In genomic region chr4:27084685-27085356, GRCh38 we compare ENCODE assay signal across 8 cellular contexts.
DNase-seq lines count a peak whose midpoint lies in the region; ATAC-seq and TF ChIP-seq lines count a peak whose summit lies in the region.

No MANE protein-coding gene starts in this region.

- peaks cover 9% of the 10 kb centered on the region for H3K4me1 Mint-ChIP-seq in activated T-cell treated with anti-CD3 and anti-CD28 coated beads, Interleukin-2, amount 50 U/mL, for 24 hours (ENCODE audit: low read depth)
- peaks cover 3% of the 10 kb centered on the region for H3K4me1 Mint-ChIP-seq in T-helper 2 cell treated with Interferon-gamma antibody and Interleukin-4, amounts not matched to agents 5 μg/mL and 100 μg/mL, for 36 hours (ENCODE audit: low read depth)
- H3K4me1 Mint-ChIP-seq in stimulated activated memory B cell treated with anti-CD40 and anti-IgM and Interleukin-4, amounts not matched to agents 10 μg/mL and 1 μg/mL and 100 μg/mL, for 72 hours = peaks cover 6% of the 10 kb centered on the region

- H3K9me3 ChIP-seq in HCT116 (ENCODE audit: control insufficient read depth in 1 of 2, insufficient read depth in 1 of 2, low read depth in 1 of 2, low read length in 2 of 2) (no peaks in the 10 kb centered on the region), psoas muscle (no peaks in the 10 kb centered on the region)

- no peaks in the 10 kb centered on the region for H4K20me1 ChIP-seq in HCT116 (ENCODE audit: insufficient read depth)

- RAD21 ChIA-PET in HCT116 (lab: Charles Lee; ENCODE audit: low non-redundant PET in 1 of 2, low total read pairs in 2 of 2, uncharacterized antibody in 2 of 2, unreplicated experiment in 2 of 2) = no interaction called here

- H3K27me3 ChIP-seq in HCT116 (ENCODE audit: insufficient read depth, low read length) (peaks cover 35% of the 10 kb centered on the region; the same call in 1 of the 2 replicates), psoas muscle (ENCODE audit: insufficient read depth in 3 of 3, low read length in 2 of 3) (peaks cover 5 to 58% (median 7%) of the 10 kb centered on the region in 3 donors)

- ATAC-seq in HCT116 (peak; percentile 80), left cardiac atrium (peak in 1 of 2 donors; percentile 56), psoas muscle (no peak), HG03108 (IDR thresholded peaks at IDR 0.05; ENCODE audit: unreplicated experiment) (no peak)
- no peak for ATAC-seq in stimulated activated memory B cell treated with anti-CD40 and anti-IgM and Interleukin-4, amounts not matched to agents 10 μg/mL and 1 μg/mL and 100 μg/mL, for 72 hours

- H3K9me2 ChIP-seq in HCT116 (ENCODE audit: insufficient read depth) = no peaks in the 10 kb centered on the region

- peak overlapping the region; percentile 23 for H3K4me3 Mint-ChIP-seq in activated T-cell treated with anti-CD3 and anti-CD28 coated beads, Interleukin-2, amount 50 U/mL, for 24 hours
- H3K4me3 Mint-ChIP-seq in T-helper 2 cell treated with Interferon-gamma antibody and Interleukin-4, amounts not matched to agents 5 μg/mL and 100 μg/mL, for 36 hours = no peak overlapping the region
- no peak overlapping the region for H3K4me3 Mint-ChIP-seq in stimulated activated memory B cell treated with anti-CD40 and anti-IgM and Interleukin-4, amounts not matched to agents 10 μg/mL and 1 μg/mL and 100 μg/mL, for 72 hours

- peaks cover 0 to 7% of the 10 kb centered on the region in 2 experiments; a peak in 2 of 4 replicates for H3K4me1 ChIP-seq in HCT116 (ENCODE audit: control insufficient read depth in 1 of 2, insufficient read depth in 2 of 2, low read length in 2 of 2)
- no peaks in the 10 kb centered on the region for H3K4me1 ChIP-seq in psoas muscle

- 1 to 8% (median 1%) methylated on average over 33 of the region's 33 CpGs for WGBS in psoas muscle, 3 donors

- peak overlapping the region; percentile 78 for H2AFZ ChIP-seq in HCT116 (ENCODE audit: low read depth, low read length, poor library complexity, severe bottlenecking)

- no TSS peak for BruUV-seq in HCT116 (replicated peaks; lab: Mats Ljungman, UMichigan)

- TF ChIP-seq POLR2A in HCT116 (IDR thresholded peaks at IDR 0.05; ENCODE audit: borderline replicate concordance, extremely low read depth, insufficient read depth, insufficient read length) = no peak

- DNase-seq in AG08395 (ENCODE audit: low spot score) (peak; percentile 13), HCT116 (ENCODE audit: low read depth, low spot score) (no peak), left cardiac atrium (peak; percentile 28), psoas muscle (peak in 1 of 2 donors; percentile 27)
- DNase-seq in activated T-cell treated with anti-CD3 and anti-CD28 coated beads, Interleukin-2, amount 50 U/mL, for 24 hours = peak; percentile 38
- DNase-seq in T-helper 2 cell treated with Interferon-gamma antibody and Interleukin-4, amounts not matched to agents 5 μg/mL and 100 μg/mL, for 36 hours (ENCODE audit: low spot score) = no peak

- H3K4me2 ChIP-seq in HCT116 (ENCODE audit: low read length) = peak overlapping the region; percentile 60

- CTCF ChIA-PET in HCT116 (lab: Charles Lee) = no interaction called here

- intact Hi-C loops in HCT116 (cut with micrococcal nuclease) (no loop called here), left cardiac atrium (cut with DNase I) (no loop called here), psoas muscle (cut with DNase I) (no loop called here)

- no peaks in the 10 kb centered on the region for H3K79me2 ChIP-seq in HCT116 (ENCODE audit: insufficient read depth, low read length)

- POLR2A ChIA-PET in HCT116 (lab: Charles Lee) = no interaction called here

- peak; percentile 52; the same call in 1 of the 2 replicates for TF ChIP-seq RAD21 in HCT116 (IDR thresholded peaks at IDR 0.05; ENCODE audit: low read depth)

- no peaks in the 10 kb centered on the region for H3K36me3 ChIP-seq in HCT116 (ENCODE audit: control insufficient read depth in 1 of 2, insufficient read depth in 2 of 2, low read length in 2 of 2)
- H3K36me3 ChIP-seq in psoas muscle (ENCODE audit: insufficient read depth in 1 of 2, low read depth in 1 of 2) = no peaks in the 10 kb centered on the region

- H3K9me3 Mint-ChIP-seq in activated T-cell treated with anti-CD3 and anti-CD28 coated beads, Interleukin-2, amount 50 U/mL, for 24 hours = no peaks in the 10 kb centered on the region
- H3K9me3 Mint-ChIP-seq in T-helper 2 cell treated with Interferon-gamma antibody and Interleukin-4, amounts not matched to agents 5 μg/mL and 100 μg/mL, for 36 hours = no peaks in the 10 kb centered on the region
- H3K9me3 Mint-ChIP-seq in stimulated activated memory B cell treated with anti-CD40 and anti-IgM and Interleukin-4, amounts not matched to agents 10 μg/mL and 1 μg/mL and 100 μg/mL, for 72 hours = peaks cover 3% of the 10 kb centered on the region

- no peak overlapping the region for H3K27ac Mint-ChIP-seq in activated T-cell treated with anti-CD3 and anti-CD28 coated beads, Interleukin-2, amount 50 U/mL, for 24 hours
- H3K27ac Mint-ChIP-seq in T-helper 2 cell treated with Interferon-gamma antibody and Interleukin-4, amounts not matched to agents 5 μg/mL and 100 μg/mL, for 36 hours = no peak overlapping the region
- no peak overlapping the region for H3K27ac Mint-ChIP-seq in stimulated activated memory B cell treated with anti-CD40 and anti-IgM and Interleukin-4, amounts not matched to agents 10 μg/mL and 1 μg/mL and 100 μg/mL, for 72 hours

- peaks cover 70% of the 10 kb centered on the region for H3K27me3 Mint-ChIP-seq in activated T-cell treated with anti-CD3 and anti-CD28 coated beads, Interleukin-2, amount 50 U/mL, for 24 hours
- peaks cover 37% of the 10 kb centered on the region for H3K27me3 Mint-ChIP-seq in T-helper 2 cell treated with Interferon-gamma antibody and Interleukin-4, amounts not matched to agents 5 μg/mL and 100 μg/mL, for 36 hours (ENCODE audit: low read depth)
- peaks cover 80% of the 10 kb centered on the region for H3K27me3 Mint-ChIP-seq in stimulated activated memory B cell treated with anti-CD40 and anti-IgM and Interleukin-4, amounts not matched to agents 10 μg/mL and 1 μg/mL and 100 μg/mL, for 72 hours

- no peaks in the 10 kb centered on the region for H3K36me3 Mint-ChIP-seq in activated T-cell treated with anti-CD3 and anti-CD28 coated beads, Interleukin-2, amount 50 U/mL, for 24 hours (ENCODE audit: low read depth)
- no peaks in the 10 kb centered on the region for H3K36me3 Mint-ChIP-seq in T-helper 2 cell treated with Interferon-gamma antibody and Interleukin-4, amounts not matched to agents 5 μg/mL and 100 μg/mL, for 36 hours (ENCODE audit: low read depth)
- H3K36me3 Mint-ChIP-seq in stimulated activated memory B cell treated with anti-CD40 and anti-IgM and Interleukin-4, amounts not matched to agents 10 μg/mL and 1 μg/mL and 100 μg/mL, for 72 hours = no peaks in the 10 kb centered on the region

- H3K9ac ChIP-seq in HCT116 (ENCODE audit: low read length) = no peak overlapping the region

- H3K27ac ChIP-seq in HCT116 (ENCODE audit: low read depth, low read length) (no peak overlapping the region), psoas muscle (no peak overlapping the region)

- TF ChIP-seq CTCF in HCT116 (IDR thresholded peaks at IDR 0.05 in 2 of 3, conservative IDR thresholded peaks at IDR 0.05 in 1 of 3; ENCODE audit: borderline replicate concordance in 1 of 3, insufficient read depth in 1 of 3, low read depth in 2 of 3, low read length in 2 of 3) (peak; percentile 4 to 15 (median 5); a peak in 1 of 6 replicates), psoas muscle (IDR thresholded peaks at IDR 0.05) (no peak)

- peak overlapping the region; percentile 7 to 18; a peak in 2 of 4 replicates for H3K4me3 ChIP-seq in HCT116 (replicated peaks in 1 of 2; ENCODE audit: low read depth in 1 of 2, low read length in 2 of 2)
- H3K4me3 ChIP-seq in psoas muscle = peak overlapping the region; percentile 37

TF ChIP-seq in HCT116, 20 proteins besides CTCF, POLR2A, EP300 and RAD21 (continues in another document):
- TF ChIP-seq POLR2AphosphoS5 (IDR thresholded peaks at IDR 0.05; ENCODE audit: low read depth, low read length) (no peak), EGR1 (IDR thresholded peaks at IDR 0.05; ENCODE audit: low read depth) (no peak), CEBPB (IDR thresholded peaks at IDR 0.05; ENCODE audit: low read depth) (no peak), MAX (IDR thresholded peaks at IDR 0.05) (no peak), EZH2phosphoT487 (IDR thresholded peaks at IDR 0.05; ENCODE audit: borderline replicate concordance) (no peak), SP1 (IDR thresholded peaks at IDR 0.05; ENCODE audit: low read depth) (no peak), ELF1 (IDR thresholded peaks at IDR 0.05; ENCODE audit: borderline replicate concordance, low read depth) (no peak), TCF7L2 (IDR thresholded peaks at IDR 0.05; ENCODE audit: borderline replicate concordance, extremely low read depth, insufficient read depth, insufficient read length) (no peak), ZNF274 (IDR thresholded peaks at IDR 0.05; ENCODE audit: low read depth, low read length) (no peak), YY1 (IDR thresholded peaks at IDR 0.05; ENCODE audit: extremely low read depth, insufficient replicate concordance, low read depth, low read length) (no peak), SRF (IDR thresholded peaks at IDR 0.05; ENCODE audit: low read depth) (no peak), CBX3 (IDR thresholded peaks at IDR 0.05; ENCODE audit: low read depth) (no peak), ZFX (IDR thresholded peaks at IDR 0.05) (no peak), JUND (IDR thresholded peaks at IDR 0.05) (no peak), SIN3A (IDR thresholded peaks at IDR 0.05; ENCODE audit: low read depth) (no peak), FOSL1 (IDR thresholded peaks at IDR 0.05; ENCODE audit: low read depth) (no peak), EZH2 (IDR thresholded peaks at IDR 0.05) (no peak)
- TF ChIP-seq, protein P1, sequence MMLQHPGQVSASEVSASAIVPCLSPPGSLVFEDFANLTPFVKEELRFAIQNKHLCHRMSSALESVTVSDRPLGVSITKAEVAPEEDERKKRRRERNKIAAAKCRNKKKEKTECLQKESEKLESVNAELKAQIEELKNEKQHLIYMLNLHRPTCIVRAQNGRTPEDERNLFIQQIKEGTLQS (IDR thresholded peaks at IDR 0.05) = no peak

Comparison
In these comparisons a context has a peak if more than half of its experiments do, and no peak if none do; other contexts are left out.
1. DNase-seq: peak in AG08395 (single experiment), activated T-cell treated with anti-CD3 and anti-CD28 coated beads, Interleukin-2, amount 50 U/mL, for 24 hours (single experiment) and left cardiac atrium (single experiment); none in HCT116 (single experiment) and T-helper 2 cell treated with Interferon-gamma antibody and Interleukin-4, amounts not matched to agents 5 μg/mL and 100 μg/mL, for 36 hours (single experiment).